1 cellular context compared by ENCODE assay signal in genomic region chr1:81703352-81703735, GRCh38.
TF ChIP-seq lines count a peak whose summit lies in the region.

No MANE protein-coding gene starts in this region.

TF ChIP-seq in HepG2, 621 proteins besides CTCF, POLR2A, EP300 and RAD21 (continued from another document):
- TF ChIP-seq DRAP1 (CRISPR knock-in tag; IDR thresholded peaks at IDR 0.05), result no peak
- no peak for TF ChIP-seq GTF2F1 (IDR thresholded peaks at IDR 0.05; ENCODE audit: low read length)
- TF ChIP-seq TFDP1 (CRISPR knock-in tag; IDR thresholded peaks at IDR 0.05; ENCODE audit: borderline replicate concordance), result no peak
- no peak for TF ChIP-seq ZNF234 (CRISPR knock-in tag; conservative IDR thresholded peaks at IDR 0.05)
- TF ChIP-seq GATAD1 (CRISPR knock-in tag; IDR thresholded peaks at IDR 0.05), result no peak
- no peak for TF ChIP-seq NR1H2 (CRISPR knock-in tag; IDR thresholded peaks at IDR 0.05; ENCODE audit: borderline replicate concordance, low read depth)
- no peak for TF ChIP-seq GLMP (CRISPR knock-in tag; IDR thresholded peaks at IDR 0.05; ENCODE audit: borderline replicate concordance)
- TF ChIP-seq HOXD1 (CRISPR knock-in tag; IDR thresholded peaks at IDR 0.05), result no peak
